Comparison of ENCODE assay signal across 18 cellular contexts in genomic region chr11:90178751-90179150, GRCh38. TPM values are rescaled to one million over a fixed set of nuclear protein-coding genes. Genes with fewer than 3 reads are reported as not detected.
"Had no signal": no experiment of that assay in that cellular context is flagged by ENCODE, and none has a peak within 500 bp of the region (broad histone marks: within the 10 kb centered on the region; RNA-seq: fewer than 3 reads in every experiment).

No MANE protein-coding gene starts in this region.

- H3K27me3 Mint-ChIP-seq: activated CD4-positive, alpha-beta T cell treated with anti-CD3 and anti-CD28 coated beads, Interleukin-2, amount 10 ng/mL, durations not matched to agents 24 days and 14 days; activated T-helper 17 cell treated with anti-CD3 and anti-CD28 coated beads, Interleukin-2, amount 50 U/mL, for 72 hours had no signal

- H3K4me1 Mint-ChIP-seq: activated CD4-positive, alpha-beta T cell treated with anti-CD3 and anti-CD28 coated beads, Interleukin-2, amount 10 ng/mL, durations not matched to agents 24 days and 14 days; activated naive CD8-positive, alpha-beta T cell treated with anti-CD3 and anti-CD28 coated beads for 36 hours; activated T-helper 17 cell treated with anti-CD3 and anti-CD28 coated beads, Interleukin-2, amount 50 U/mL, for 72 hours had no signal

- H3K9me3 ChIP-seq: gastroesophageal sphincter, heart left ventricle, left lung, thyroid gland had no signal

- H3K4me3 Mint-ChIP-seq: activated CD4-positive, alpha-beta T cell treated with anti-CD3 and anti-CD28 coated beads, Interleukin-2, amount 10 ng/mL, durations not matched to agents 24 days and 14 days; activated CD8-positive, alpha-beta T cell treated with anti-CD3 and anti-CD28 coated beads for 36 hours; activated naive CD8-positive, alpha-beta T cell treated with anti-CD3 and anti-CD28 coated beads for 36 hours; activated T-helper 17 cell treated with anti-CD3 and anti-CD28 coated beads, Interleukin-2, amount 50 U/mL, for 72 hours had no signal

- DNase-seq: activated CD4-positive, alpha-beta T cell treated with anti-CD3 and anti-CD28 coated beads, Interleukin-2, amount 10 ng/mL, durations not matched to agents 24 days and 14 days; activated CD8-positive, alpha-beta T cell treated with anti-CD3 and anti-CD28 coated beads for 36 hours; activated naive CD4-positive, alpha-beta T cell; activated naive CD8-positive, alpha-beta T cell treated with anti-CD3 and anti-CD28 coated beads for 36 hours; activated T-cell treated with anti-CD3 and anti-CD28 coated beads, Interleukin-2, amount 50 U/mL, for 1 hour; amygdala; heart left ventricle; stimulated activated CD4-positive, alpha-beta T cell treated with anti-CD3 and anti-CD28 coated beads, Interleukin-12 subunit alpha, Interleukin-12 subunit beta, amount 100 ng/mL, for 4 hours; stimulated activated CD4-positive, alpha-beta T cell treated with anti-CD3 and anti-CD28 coated beads, Interleukin-1b, Interleukin-23, amount 100 ng/mL, for 48 hours; stimulated activated CD8-positive, alpha-beta memory T cell treated with anti-CD3 and anti-CD28 coated beads, Interleukin-4, amount 100 ng/mL, for 48 hours; stimulated activated naive CD4-positive, alpha-beta T cell treated with Interleukin-2 at 50 U/mL for 16 hours; T1000; thyroid gland had no signal

- FAIRE-seq: urothelium cell line had no signal

- H3K27ac ChIP-seq: gastroesophageal sphincter, heart left ventricle, left lung, thyroid gland had no signal

- H3K27me3 ChIP-seq: gastroesophageal sphincter, heart left ventricle, left lung, thyroid gland had no signal

- H3K4me3 ChIP-seq: gastroesophageal sphincter, heart left ventricle, left lung, thyroid gland had no signal

- H3K4me1 ChIP-seq: gastroesophageal sphincter, heart left ventricle, left lung, thyroid gland had no signal

- ATAC-seq: activated CD8-positive, alpha-beta T cell treated with anti-CD3 and anti-CD28 coated beads for 36 hours; activated T-helper 17 cell treated with anti-CD3 and anti-CD28 coated beads, Interleukin-2, amount 50 U/mL, for 72 hours; gastroesophageal sphincter; heart left ventricle; left lung had no signal

- H3K9me3 Mint-ChIP-seq: activated CD4-positive, alpha-beta T cell treated with anti-CD3 and anti-CD28 coated beads, Interleukin-2, amount 10 ng/mL, durations not matched to agents 24 days and 14 days; activated CD8-positive, alpha-beta T cell treated with anti-CD3 and anti-CD28 coated beads for 36 hours; activated naive CD8-positive, alpha-beta T cell treated with anti-CD3 and anti-CD28 coated beads for 36 hours; activated T-helper 17 cell treated with anti-CD3 and anti-CD28 coated beads, Interleukin-2, amount 50 U/mL, for 72 hours had no signal

- H3K36me3 Mint-ChIP-seq: activated naive CD8-positive, alpha-beta T cell treated with anti-CD3 and anti-CD28 coated beads for 36 hours had no signal

- H3K36me3 ChIP-seq: gastroesophageal sphincter, left lung, thyroid gland had no signal

- H3K27ac Mint-ChIP-seq: activated CD4-positive, alpha-beta T cell treated with anti-CD3 and anti-CD28 coated beads, Interleukin-2, amount 10 ng/mL, durations not matched to agents 24 days and 14 days; activated CD8-positive, alpha-beta T cell treated with anti-CD3 and anti-CD28 coated beads for 36 hours; activated naive CD8-positive, alpha-beta T cell treated with anti-CD3 and anti-CD28 coated beads for 36 hours; activated T-helper 17 cell treated with anti-CD3 and anti-CD28 coated beads, Interleukin-2, amount 50 U/mL, for 72 hours had no signal

RNA-seq across cellular contexts. Expression of gene NAALAD2, which starts 44.3 kb away (rescaled TPM):
- total RNA-seq: activated CD4-positive, alpha-beta T cell treated with anti-CD3 and anti-CD28 coated beads, Interleukin-2, amount 10 ng/mL, durations not matched to agents 24 days and 14 days; activated CD8-positive, alpha-beta T cell treated with anti-CD3 and anti-CD28 coated beads for 36 hours; activated naive CD8-positive, alpha-beta T cell treated with anti-CD3 and anti-CD28 coated beads for 36 hours; activated T-helper 17 cell treated with anti-CD3 and anti-CD28 coated beads, Interleukin-2, amount 50 U/mL, for 72 hours; myocyte had no signal
